8 cellular contexts compared by ENCODE assay signal in genomic region chr5:77774981-77775772, GRCh38. TPM values are rescaled to one million over a fixed set of nuclear protein-coding genes. Genes with fewer than 3 reads are reported as not detected.
A peak's percentile ranks its signal among the peaks of the same experiment; 100 is the strongest.
DNase-seq lines count a peak whose midpoint lies in the region; ATAC-seq and TF ChIP-seq lines count a peak whose summit lies in the region.

No MANE protein-coding gene starts in this region.

- no peak for TF ChIP-seq CTCF in epithelial cell of esophagus (IDR thresholded peaks at IDR 0.05; ENCODE audit: insufficient read depth, low read depth, low read length, missing control alignments)
- no peak for TF ChIP-seq CTCF in neutrophil (IDR thresholded peaks at IDR 0.05)

- H3K9me3 ChIP-seq in SJCRH30 (replicated peaks) (no peaks in the 10 kb centered on the region), neutrophil (no peaks in the 10 kb centered on the region)

- peaks cover 38% of the 10 kb centered on the region for H3K36me3 ChIP-seq in SJCRH30
- H3K36me3 ChIP-seq in neutrophil: no peaks in the 10 kb centered on the region

- peak overlapping the region; percentile 83 for H3K4me3 ChIP-seq in SJCRH30
- peak overlapping the region; percentile 85 for H3K4me3 ChIP-seq in epithelial cell of esophagus (ENCODE audit: low read length)
- peak overlapping the region; percentile 78 to 96 for H3K4me3 ChIP-seq in neutrophil (ENCODE audit: low read depth in 1 of 2, low read length in 1 of 2)

- H3K27me3 ChIP-seq in SJCRH30 (no peaks in the 10 kb centered on the region), neutrophil (no peaks in the 10 kb centered on the region)

- DNase-seq in NCI-H1436 (lab: John Stamatoyannopoulos, UW) (peak; percentile 7), NCI-H1436 treated with DMSO at 0.1 percent for 48 hours (lab: John Stamatoyannopoulos, UW) (no peak), SJCRH30 (no peak), epithelial cell of esophagus (ENCODE audit: low read depth) (no peak), DMS79 treated with DMSO at 0.1 percent for 48 hours (lab: John Stamatoyannopoulos, UW) (no peak)
- DNase-seq in activated CD8-positive, alpha-beta memory T cell treated with anti-CD3 and anti-CD28 coated beads, Interleukin-2, amount 50 U/mL, for 4 hours: no peak

- H3K27ac ChIP-seq in SJCRH30: peak overlapping the region; percentile 93
- H3K27ac ChIP-seq in neutrophil: peak overlapping the region; percentile 94

- H3K4me1 ChIP-seq in SJCRH30 (peaks cover 10% of the 10 kb centered on the region), neutrophil (ENCODE audit: control insufficient read depth in 1 of 2, insufficient read depth in 1 of 2, low read depth in 1 of 2, low read length in 1 of 2) (peaks cover 13 to 19% of the 10 kb centered on the region in 2 experiments)

- peak; percentile 5 for ATAC-seq in HG02610 (IDR thresholded peaks at IDR 0.05; ENCODE audit: unreplicated experiment)

RNA-seq across cellular contexts. Expression of gene TBCA, which starts 1.0 kb away (rescaled TPM):
- 661 and 707 TPM in 2 replicates for total RNA-seq in SJCRH30 (2014; rRNA removed; shearing (Covaris generic))
